10 cellular contexts compared by ENCODE assay signal in genomic region chrX:106484233-106484632, GRCh38.
DNase-seq lines count a peak whose midpoint lies in the region; ATAC-seq and TF ChIP-seq lines count a peak whose summit lies in the region.
"Had no signal": no experiment of that assay in that cellular context is flagged by ENCODE, and none has a peak within 500 bp of the region (broad histone marks: within the 10 kb centered on the region; RNA-seq: fewer than 3 reads in every experiment).

No MANE protein-coding gene starts in this region.

- peaks cover 24% of the 10 kb centered on the region for H3K4me1 Mint-ChIP-seq in activated naive CD8-positive, alpha-beta T cell treated with anti-CD3 and anti-CD28 coated beads, Interleukin-2, amount 50 U/mL, for 24 hours

- WGBS in prostate gland, result 79% methylated on average over 5 of the region's 5 CpGs

- TF ChIP-seq CTCF in GM06990 (IDR thresholded peaks at IDR 0.05; ENCODE audit: insufficient read depth, low read length, poor library complexity, severe bottlenecking) (no peak), ascending aorta (IDR thresholded peaks at IDR 0.05) (no peak), prostate gland (IDR thresholded peaks at IDR 0.05) (no peak)

- intact Hi-C loops in ascending aorta (cut with DNase I), result loop anchor here (10.0 kb wide), 1 partner anchor 311 kb away; no protein-coding TSS in a partner anchor
- intact Hi-C loops in prostate gland (cut with DNase I), result no loop called here

- H3K9me3 Mint-ChIP-seq in activated naive CD8-positive, alpha-beta T cell treated with anti-CD3 and anti-CD28 coated beads, Interleukin-2, amount 50 U/mL, for 24 hours, result no peaks in the 10 kb centered on the region

- H3K36me3 Mint-ChIP-seq in activated naive CD8-positive, alpha-beta T cell treated with anti-CD3 and anti-CD28 coated beads, Interleukin-2, amount 50 U/mL, for 24 hours (ENCODE audit: low read depth), result no peaks in the 10 kb centered on the region

- no peaks in the 10 kb centered on the region for H3K4me1 ChIP-seq in ascending aorta
- H3K4me1 ChIP-seq in prostate gland (replicated peaks), result no peaks in the 10 kb centered on the region
- H3K4me1 ChIP-seq: right atrium auricular region had no signal

- H3K36me3 ChIP-seq in GM06990 (ENCODE audit: control insufficient read depth, insufficient read depth, low read length), result no peaks in the 10 kb centered on the region
- H3K36me3 ChIP-seq in ascending aorta, result no peaks in the 10 kb centered on the region
- H3K36me3 ChIP-seq in prostate gland, result no peaks in the 10 kb centered on the region
- H3K36me3 ChIP-seq: right atrium auricular region had no signal

- H3K4me3 Mint-ChIP-seq in activated naive CD8-positive, alpha-beta T cell treated with anti-CD3 and anti-CD28 coated beads, Interleukin-2, amount 50 U/mL, for 24 hours, result peak overlapping the region; percentile 48

- DNase-seq in GM06990 (ENCODE audit: extremely low read depth, insufficient read length), result peak; percentile 33
- DNase-seq in activated naive CD8-positive, alpha-beta T cell treated with anti-CD3 and anti-CD28 coated beads, Interleukin-2, amount 50 U/mL, for 24 hours, result no peak
- DNase-seq in NCI-H510A (lab: John Stamatoyannopoulos, UW), result no peak
- no peak for DNase-seq in ascending aorta (ENCODE audit: low spot score in 2 of 2)
- no peak for DNase-seq in epidermal melanocyte (ENCODE audit: insufficient read length, low spot score)
- no peak for DNase-seq in prostate gland (ENCODE audit: low spot score)

- H3K27ac ChIP-seq in ascending aorta, result no peak overlapping the region
- no peak overlapping the region for H3K27ac ChIP-seq in prostate gland
- H3K27ac ChIP-seq: right atrium auricular region, SK-N-MC had no signal

- no peaks in the 10 kb centered on the region for H3K27me3 Mint-ChIP-seq in activated naive CD8-positive, alpha-beta T cell treated with anti-CD3 and anti-CD28 coated beads, Interleukin-2, amount 50 U/mL, for 24 hours

- peak overlapping the region; percentile 29 for H3K4me3 ChIP-seq in GM06990 (replicated peaks; ENCODE audit: low read depth, low read length)
- H3K4me3 ChIP-seq in ascending aorta, result no peak overlapping the region
- no peak overlapping the region for H3K4me3 ChIP-seq in prostate gland
- H3K4me3 ChIP-seq: right atrium auricular region, SK-N-MC had no signal

- no peaks in the 10 kb centered on the region for H3K27me3 ChIP-seq in GM06990 (replicated peaks; ENCODE audit: control insufficient read depth, insufficient read depth, low read length)
- H3K27me3 ChIP-seq in ascending aorta, result no peaks in the 10 kb centered on the region
- no peaks in the 10 kb centered on the region for H3K27me3 ChIP-seq in prostate gland (replicated peaks; ENCODE audit: insufficient read depth)
- H3K27me3 ChIP-seq: right atrium auricular region had no signal

- no peak for TF ChIP-seq POLR2A in prostate gland (IDR thresholded peaks at IDR 0.05)

- H3K9me3 ChIP-seq in ascending aorta (no peaks in the 10 kb centered on the region), prostate gland (no peaks in the 10 kb centered on the region)
- H3K9me3 ChIP-seq: right atrium auricular region had no signal

- peak overlapping the region; percentile 7 for H3K27ac Mint-ChIP-seq in activated naive CD8-positive, alpha-beta T cell treated with anti-CD3 and anti-CD28 coated beads, Interleukin-2, amount 50 U/mL, for 24 hours

- ATAC-seq in GM19438 (IDR thresholded peaks at IDR 0.05; ENCODE audit: low read depth, unreplicated experiment) (peak; percentile 90), HG03175 (IDR thresholded peaks at IDR 0.05; ENCODE audit: unreplicated experiment) (peak; percentile 97)
- ATAC-seq in activated naive CD8-positive, alpha-beta T cell treated with anti-CD3 and anti-CD28 coated beads, Interleukin-2, amount 50 U/mL, for 24 hours, result peak; percentile 95
